In the genomic region with DNA sequence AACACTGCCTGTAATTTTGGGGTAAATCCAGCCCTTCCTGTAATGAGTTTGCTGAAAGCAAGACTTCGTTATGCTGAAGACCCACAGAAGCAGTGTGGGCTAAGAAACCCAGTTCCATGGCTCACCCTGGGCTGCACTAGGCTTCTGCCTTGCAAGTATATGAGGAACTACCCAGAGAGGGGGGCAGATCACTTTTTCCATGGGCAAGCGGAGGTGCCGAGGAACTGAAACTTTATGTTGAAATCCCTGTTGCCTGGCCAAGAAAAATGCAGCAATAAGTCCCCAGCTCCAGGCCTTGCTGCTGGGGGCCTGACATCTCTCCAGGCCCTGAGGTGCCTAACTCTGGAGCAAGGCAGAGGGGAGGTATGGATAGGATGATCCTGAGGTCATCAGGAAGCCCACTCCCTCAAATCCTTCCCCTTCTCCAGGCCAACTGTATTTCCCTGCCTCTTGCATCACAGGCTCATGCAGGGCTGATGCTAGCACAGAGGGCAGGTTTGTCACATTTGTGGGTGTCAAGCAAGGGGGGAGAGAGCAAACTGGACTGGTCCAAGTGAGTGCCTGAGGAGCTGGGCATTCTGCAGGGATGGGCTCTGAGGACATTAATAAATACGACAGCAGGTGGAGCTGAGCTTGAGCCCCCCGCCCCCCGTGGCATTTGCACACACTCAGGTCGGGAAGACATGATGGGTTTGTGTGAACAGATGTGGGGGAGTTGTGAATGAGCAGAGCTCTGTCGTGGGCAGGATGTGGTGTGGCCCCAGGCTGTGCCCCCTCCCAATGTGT, we compare ENCODE assay signal across 1 cellular context.
A peak's percentile ranks its signal among the peaks of the same experiment; 100 is the strongest.
TF ChIP-seq lines count a peak whose summit lies in the region.

No MANE protein-coding gene starts in this region.

TF ChIP-seq in GM12878, 131 proteins besides CTCF, POLR2A, EP300 and RAD21:
- TF ChIP-seq ZNF207 (IDR thresholded peaks at IDR 0.05; ENCODE audit: borderline replicate concordance) (no peak), MYB (IDR thresholded peaks at IDR 0.05; ENCODE audit: borderline replicate concordance, low read depth, low read length) (no peak), IKZF2 (IDR thresholded peaks at IDR 0.05) (peak; percentile 55 to 59; a peak in 3 of 4 replicates), RUNX3 (IDR thresholded peaks at IDR 0.05; ENCODE audit: low read length) (peak; percentile 57; the same call in 1 of the 2 replicates), MTA2 (IDR thresholded peaks at IDR 0.05; ENCODE audit: low read depth) (peak; percentile 23; the same call in 1 of the 2 replicates), BCL11A (IDR thresholded peaks at IDR 0.05; ENCODE audit: low read depth, low read length) (0 out of 2 replicates have a peak, but pooled peaks have one; percentile 4), IKZF1 (conservative IDR thresholded peaks at IDR 0.05) (peak; percentile 88), SPI1 (IDR thresholded peaks at IDR 0.05; ENCODE audit: borderline replicate concordance, insufficient read depth, low read depth, low read length) (peak; percentile 83), NFIC (IDR thresholded peaks at IDR 0.05; ENCODE audit: low read depth, low read length) (peak; percentile 41; the same call in 1 of the 2 replicates), ZNF24 (IDR thresholded peaks at IDR 0.05) (no peak), EED (IDR thresholded peaks at IDR 0.05; ENCODE audit: low read depth) (peak; percentile 51; the same call in 1 of the 2 replicates), RCOR1 (conservative IDR thresholded peaks at IDR 0.05; ENCODE audit: low read depth, low read length) (no peak), DPF2 (IDR thresholded peaks at IDR 0.05) (peak; percentile 66; the same call in 1 of the 2 replicates)
- TF ChIP-seq, protein P1, sequence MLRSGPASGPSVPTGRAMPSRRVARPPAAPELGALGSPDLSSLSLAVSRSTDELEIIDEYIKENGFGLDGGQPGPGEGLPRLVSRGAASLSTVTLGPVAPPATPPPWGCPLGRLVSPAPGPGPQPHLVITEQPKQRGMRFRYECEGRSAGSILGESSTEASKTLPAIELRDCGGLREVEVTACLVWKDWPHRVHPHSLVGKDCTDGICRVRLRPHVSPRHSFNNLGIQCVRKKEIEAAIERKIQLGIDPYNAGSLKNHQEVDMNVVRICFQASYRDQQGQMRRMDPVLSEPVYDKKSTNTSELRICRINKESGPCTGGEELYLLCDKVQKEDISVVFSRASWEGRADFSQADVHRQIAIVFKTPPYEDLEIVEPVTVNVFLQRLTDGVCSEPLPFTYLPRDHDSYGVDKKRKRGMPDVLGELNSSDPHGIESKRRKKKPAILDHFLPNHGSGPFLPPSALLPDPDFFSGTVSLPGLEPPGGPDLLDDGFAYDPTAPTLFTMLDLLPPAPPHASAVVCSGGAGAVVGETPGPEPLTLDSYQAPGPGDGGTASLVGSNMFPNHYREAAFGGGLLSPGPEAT (IDR thresholded peaks at IDR 0.05; ENCODE audit: low read depth): peak; percentile 28; the same call in 1 of the 2 replicates
- TF ChIP-seq, protein P2, sequence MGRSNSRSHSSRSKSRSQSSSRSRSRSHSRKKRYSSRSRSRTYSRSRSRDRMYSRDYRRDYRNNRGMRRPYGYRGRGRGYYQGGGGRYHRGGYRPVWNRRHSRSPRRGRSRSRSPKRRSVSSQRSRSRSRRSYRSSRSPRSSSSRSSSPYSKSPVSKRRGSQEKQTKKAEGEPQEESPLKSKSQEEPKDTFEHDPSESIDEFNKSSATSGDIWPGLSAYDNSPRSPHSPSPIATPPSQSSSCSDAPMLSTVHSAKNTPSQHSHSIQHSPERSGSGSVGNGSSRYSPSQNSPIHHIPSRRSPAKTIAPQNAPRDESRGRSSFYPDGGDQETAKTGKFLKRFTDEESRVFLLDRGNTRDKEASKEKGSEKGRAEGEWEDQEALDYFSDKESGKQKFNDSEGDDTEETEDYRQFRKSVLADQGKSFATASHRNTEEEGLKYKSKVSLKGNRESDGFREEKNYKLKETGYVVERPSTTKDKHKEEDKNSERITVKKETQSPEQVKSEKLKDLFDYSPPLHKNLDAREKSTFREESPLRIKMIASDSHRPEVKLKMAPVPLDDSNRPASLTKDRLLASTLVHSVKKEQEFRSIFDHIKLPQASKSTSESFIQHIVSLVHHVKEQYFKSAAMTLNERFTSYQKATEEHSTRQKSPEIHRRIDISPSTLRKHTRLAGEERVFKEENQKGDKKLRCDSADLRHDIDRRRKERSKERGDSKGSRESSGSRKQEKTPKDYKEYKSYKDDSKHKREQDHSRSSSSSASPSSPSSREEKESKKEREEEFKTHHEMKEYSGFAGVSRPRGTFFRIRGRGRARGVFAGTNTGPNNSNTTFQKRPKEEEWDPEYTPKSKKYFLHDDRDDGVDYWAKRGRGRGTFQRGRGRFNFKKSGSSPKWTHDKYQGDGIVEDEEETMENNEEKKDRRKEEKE (IDR thresholded peaks at IDR 0.05): no peak
- TF ChIP-seq, protein P3, sequence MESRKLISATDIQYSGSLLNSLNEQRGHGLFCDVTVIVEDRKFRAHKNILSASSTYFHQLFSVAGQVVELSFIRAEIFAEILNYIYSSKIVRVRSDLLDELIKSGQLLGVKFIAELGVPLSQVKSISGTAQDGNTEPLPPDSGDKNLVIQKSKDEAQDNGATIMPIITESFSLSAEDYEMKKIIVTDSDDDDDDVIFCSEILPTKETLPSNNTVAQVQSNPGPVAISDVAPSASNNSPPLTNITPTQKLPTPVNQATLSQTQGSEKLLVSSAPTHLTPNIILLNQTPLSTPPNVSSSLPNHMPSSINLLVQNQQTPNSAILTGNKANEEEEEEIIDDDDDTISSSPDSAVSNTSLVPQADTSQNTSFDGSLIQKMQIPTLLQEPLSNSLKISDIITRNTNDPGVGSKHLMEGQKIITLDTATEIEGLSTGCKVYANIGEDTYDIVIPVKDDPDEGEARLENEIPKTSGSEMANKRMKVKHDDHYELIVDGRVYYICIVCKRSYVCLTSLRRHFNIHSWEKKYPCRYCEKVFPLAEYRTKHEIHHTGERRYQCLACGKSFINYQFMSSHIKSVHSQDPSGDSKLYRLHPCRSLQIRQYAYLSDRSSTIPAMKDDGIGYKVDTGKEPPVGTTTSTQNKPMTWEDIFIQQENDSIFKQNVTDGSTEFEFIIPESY (IDR thresholded peaks at IDR 0.05): no peak
- TF ChIP-seq, protein P4, sequence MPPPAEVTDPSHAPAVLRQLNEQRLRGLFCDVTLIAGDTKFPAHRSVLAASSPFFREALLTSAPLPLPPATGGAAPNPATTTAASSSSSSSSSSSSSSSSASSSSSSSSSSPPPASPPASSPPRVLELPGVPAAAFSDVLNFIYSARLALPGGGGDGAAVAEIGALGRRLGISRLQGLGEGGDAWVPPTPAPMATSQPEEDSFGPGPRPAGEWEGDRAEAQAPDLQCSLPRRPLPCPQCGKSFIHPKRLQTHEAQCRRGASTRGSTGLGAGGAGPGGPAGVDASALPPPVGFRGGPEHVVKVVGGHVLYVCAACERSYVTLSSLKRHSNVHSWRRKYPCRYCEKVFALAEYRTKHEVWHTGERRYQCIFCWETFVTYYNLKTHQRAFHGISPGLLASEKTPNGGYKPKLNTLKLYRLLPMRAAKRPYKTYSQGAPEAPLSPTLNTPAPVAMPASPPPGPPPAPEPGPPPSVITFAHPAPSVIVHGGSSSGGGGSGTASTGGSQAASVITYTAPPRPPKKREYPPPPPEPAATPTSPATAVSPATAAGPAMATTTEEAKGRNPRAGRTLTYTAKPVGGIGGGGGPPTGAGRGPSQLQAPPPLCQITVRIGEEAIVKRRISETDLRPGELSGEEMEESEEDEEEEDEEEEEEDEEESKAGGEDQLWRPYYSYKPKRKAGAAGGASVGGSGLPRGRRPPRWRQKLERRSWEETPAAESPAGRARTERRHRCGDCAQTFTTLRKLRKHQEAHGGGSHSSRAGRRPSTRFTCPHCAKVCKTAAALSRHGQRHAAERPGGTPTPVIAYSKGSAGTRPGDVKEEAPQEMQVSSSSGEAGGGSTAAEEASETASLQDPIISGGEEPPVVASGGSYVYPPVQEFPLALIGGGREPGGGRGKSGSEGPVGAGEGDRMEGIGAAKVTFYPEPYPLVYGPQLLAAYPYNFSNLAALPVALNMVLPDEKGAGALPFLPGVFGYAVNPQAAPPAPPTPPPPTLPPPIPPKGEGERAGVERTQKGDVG (CRISPR knock-in tag; IDR thresholded peaks at IDR 0.05): no peak
